ENCODE assay signal across 1 cellular context in genomic region chr1:247415423-247416361, GRCh38.
TF ChIP-seq lines count a peak whose summit lies in the region.

Gene NLRP3, plus strand, starts transcription at chr1:247416173. Its CDS starts 2,628 bp downstream, at chr1:247418801.

TF ChIP-seq in GM12878, 131 proteins besides CTCF, POLR2A, EP300 and RAD21 (continues in another document):
- TF ChIP-seq ZZZ3 (IDR thresholded peaks at IDR 0.05; ENCODE audit: control insufficient read depth, insufficient read length, low read depth) (no peak), IRF4 (IDR thresholded peaks at IDR 0.05; ENCODE audit: low read depth, low read length) (no peak), HCFC1 (IDR thresholded peaks at IDR 0.05; ENCODE audit: low read length) (no peak), FOXM1 (IDR thresholded peaks at IDR 0.05; ENCODE audit: low read depth, low read length) (no peak), BCL11A (IDR thresholded peaks at IDR 0.05; ENCODE audit: low read depth, low read length) (no peak), ESRRA (IDR thresholded peaks at IDR 0.05; ENCODE audit: low read length) (no peak), USF2 (IDR thresholded peaks at IDR 0.05; ENCODE audit: borderline replicate concordance, low read depth, low read length) (no peak), KLF5 (IDR thresholded peaks at IDR 0.05; ENCODE audit: partially characterized antibody) (no peak), ZBTB4 (CRISPR knock-in tag; IDR thresholded peaks at IDR 0.05) (no peak), ATF3 (IDR thresholded peaks at IDR 0.05; ENCODE audit: borderline replicate concordance, extremely low read depth, low read depth, low read length) (no peak), ELK1 (IDR thresholded peaks at IDR 0.05; ENCODE audit: low read depth, low read length) (no peak), RBBP5 (conservative IDR thresholded peaks at IDR 0.05) (no peak), SMC3 (IDR thresholded peaks at IDR 0.05; ENCODE audit: borderline replicate concordance, low read length) (no peak), HDAC2 (IDR thresholded peaks at IDR 0.05) (no peak), ZNF24 (IDR thresholded peaks at IDR 0.05) (no peak), ZNF207 (IDR thresholded peaks at IDR 0.05; ENCODE audit: borderline replicate concordance) (no peak), FOS (IDR thresholded peaks at IDR 0.05; ENCODE audit: borderline replicate concordance, extremely low read depth, insufficient read length) (no peak), EGR1 (IDR thresholded peaks at IDR 0.05; ENCODE audit: borderline replicate concordance in 1 of 2, low read depth in 2 of 2, low read length in 2 of 2) (no peak), EZH2 (IDR thresholded peaks at IDR 0.05; ENCODE audit: borderline replicate concordance, control insufficient read depth, low read depth, low read length) (no peak), CHD1 (IDR thresholded peaks at IDR 0.05; ENCODE audit: low read depth, low read length) (no peak), HDGF (IDR thresholded peaks at IDR 0.05) (no peak), RCOR1 (conservative IDR thresholded peaks at IDR 0.05; ENCODE audit: low read depth, low read length) (no peak), BRCA1 (IDR thresholded peaks at IDR 0.05; ENCODE audit: low read depth, low read length) (no peak), RB1 (IDR thresholded peaks at IDR 0.05; ENCODE audit: borderline replicate concordance) (no peak), JUND (IDR thresholded peaks at IDR 0.05; ENCODE audit: low read depth, low read length) (no peak), TAF1 (IDR thresholded peaks at IDR 0.05; ENCODE audit: borderline replicate concordance, low read depth, low read length) (no peak), WRNIP1 (IDR thresholded peaks at IDR 0.05; ENCODE audit: borderline replicate concordance, low read depth, low read length) (no peak), SRF (IDR thresholded peaks at IDR 0.05; ENCODE audit: low read depth in 2 of 2, low read length in 2 of 2) (no peak), HDAC6 (IDR thresholded peaks at IDR 0.05; ENCODE audit: unreplicated experiment) (no peak), ZBTB40 (IDR thresholded peaks at IDR 0.05; ENCODE audit: borderline replicate concordance) (no peak), DPF2 (IDR thresholded peaks at IDR 0.05) (peak; percentile 81), SMARCA5 (IDR thresholded peaks at IDR 0.05) (no peak), PKNOX1 (IDR thresholded peaks at IDR 0.05) (no peak), MYC (IDR thresholded peaks at IDR 0.05; ENCODE audit: insufficient read depth, insufficient read length, insufficient replicate concordance, low read length, severe bottlenecking) (no peak), SPI1 (IDR thresholded peaks at IDR 0.05; ENCODE audit: borderline replicate concordance, insufficient read depth, low read depth, low read length) (peak; percentile 86), CHD2 (IDR thresholded peaks at IDR 0.05; ENCODE audit: borderline replicate concordance, low read depth, low read length) (no peak)
- TF ChIP-seq, protein P1, sequence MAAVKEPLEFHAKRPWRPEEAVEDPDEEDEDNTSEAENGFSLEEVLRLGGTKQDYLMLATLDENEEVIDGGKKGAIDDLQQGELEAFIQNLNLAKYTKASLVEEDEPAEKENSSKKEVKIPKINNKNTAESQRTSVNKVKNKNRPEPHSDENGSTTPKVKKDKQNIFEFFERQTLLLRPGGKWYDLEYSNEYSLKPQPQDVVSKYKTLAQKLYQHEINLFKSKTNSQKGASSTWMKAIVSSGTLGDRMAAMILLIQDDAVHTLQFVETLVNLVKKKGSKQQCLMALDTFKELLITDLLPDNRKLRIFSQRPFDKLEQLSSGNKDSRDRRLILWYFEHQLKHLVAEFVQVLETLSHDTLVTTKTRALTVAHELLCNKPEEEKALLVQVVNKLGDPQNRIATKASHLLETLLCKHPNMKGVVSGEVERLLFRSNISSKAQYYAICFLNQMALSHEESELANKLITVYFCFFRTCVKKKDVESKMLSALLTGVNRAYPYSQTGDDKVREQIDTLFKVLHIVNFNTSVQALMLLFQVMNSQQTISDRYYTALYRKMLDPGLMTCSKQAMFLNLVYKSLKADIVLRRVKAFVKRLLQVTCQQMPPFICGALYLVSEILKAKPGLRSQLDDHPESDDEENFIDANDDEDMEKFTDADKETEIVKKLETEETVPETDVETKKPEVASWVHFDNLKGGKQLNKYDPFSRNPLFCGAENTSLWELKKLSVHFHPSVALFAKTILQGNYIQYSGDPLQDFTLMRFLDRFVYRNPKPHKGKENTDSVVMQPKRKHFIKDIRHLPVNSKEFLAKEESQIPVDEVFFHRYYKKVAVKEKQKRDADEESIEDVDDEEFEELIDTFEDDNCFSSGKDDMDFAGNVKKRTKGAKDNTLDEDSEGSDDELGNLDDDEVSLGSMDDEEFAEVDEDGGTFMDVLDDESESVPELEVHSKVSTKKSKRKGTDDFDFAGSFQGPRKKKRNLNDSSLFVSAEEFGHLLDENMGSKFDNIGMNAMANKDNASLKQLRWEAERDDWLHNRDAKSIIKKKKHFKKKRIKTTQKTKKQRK (IDR thresholded peaks at IDR 0.05; ENCODE audit: low read depth, low read length), result no peak
- TF ChIP-seq, protein P2, sequence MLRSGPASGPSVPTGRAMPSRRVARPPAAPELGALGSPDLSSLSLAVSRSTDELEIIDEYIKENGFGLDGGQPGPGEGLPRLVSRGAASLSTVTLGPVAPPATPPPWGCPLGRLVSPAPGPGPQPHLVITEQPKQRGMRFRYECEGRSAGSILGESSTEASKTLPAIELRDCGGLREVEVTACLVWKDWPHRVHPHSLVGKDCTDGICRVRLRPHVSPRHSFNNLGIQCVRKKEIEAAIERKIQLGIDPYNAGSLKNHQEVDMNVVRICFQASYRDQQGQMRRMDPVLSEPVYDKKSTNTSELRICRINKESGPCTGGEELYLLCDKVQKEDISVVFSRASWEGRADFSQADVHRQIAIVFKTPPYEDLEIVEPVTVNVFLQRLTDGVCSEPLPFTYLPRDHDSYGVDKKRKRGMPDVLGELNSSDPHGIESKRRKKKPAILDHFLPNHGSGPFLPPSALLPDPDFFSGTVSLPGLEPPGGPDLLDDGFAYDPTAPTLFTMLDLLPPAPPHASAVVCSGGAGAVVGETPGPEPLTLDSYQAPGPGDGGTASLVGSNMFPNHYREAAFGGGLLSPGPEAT (IDR thresholded peaks at IDR 0.05; ENCODE audit: low read depth), result peak; percentile 39; the same call in 1 of the 2 replicates
- TF ChIP-seq, protein P3, sequence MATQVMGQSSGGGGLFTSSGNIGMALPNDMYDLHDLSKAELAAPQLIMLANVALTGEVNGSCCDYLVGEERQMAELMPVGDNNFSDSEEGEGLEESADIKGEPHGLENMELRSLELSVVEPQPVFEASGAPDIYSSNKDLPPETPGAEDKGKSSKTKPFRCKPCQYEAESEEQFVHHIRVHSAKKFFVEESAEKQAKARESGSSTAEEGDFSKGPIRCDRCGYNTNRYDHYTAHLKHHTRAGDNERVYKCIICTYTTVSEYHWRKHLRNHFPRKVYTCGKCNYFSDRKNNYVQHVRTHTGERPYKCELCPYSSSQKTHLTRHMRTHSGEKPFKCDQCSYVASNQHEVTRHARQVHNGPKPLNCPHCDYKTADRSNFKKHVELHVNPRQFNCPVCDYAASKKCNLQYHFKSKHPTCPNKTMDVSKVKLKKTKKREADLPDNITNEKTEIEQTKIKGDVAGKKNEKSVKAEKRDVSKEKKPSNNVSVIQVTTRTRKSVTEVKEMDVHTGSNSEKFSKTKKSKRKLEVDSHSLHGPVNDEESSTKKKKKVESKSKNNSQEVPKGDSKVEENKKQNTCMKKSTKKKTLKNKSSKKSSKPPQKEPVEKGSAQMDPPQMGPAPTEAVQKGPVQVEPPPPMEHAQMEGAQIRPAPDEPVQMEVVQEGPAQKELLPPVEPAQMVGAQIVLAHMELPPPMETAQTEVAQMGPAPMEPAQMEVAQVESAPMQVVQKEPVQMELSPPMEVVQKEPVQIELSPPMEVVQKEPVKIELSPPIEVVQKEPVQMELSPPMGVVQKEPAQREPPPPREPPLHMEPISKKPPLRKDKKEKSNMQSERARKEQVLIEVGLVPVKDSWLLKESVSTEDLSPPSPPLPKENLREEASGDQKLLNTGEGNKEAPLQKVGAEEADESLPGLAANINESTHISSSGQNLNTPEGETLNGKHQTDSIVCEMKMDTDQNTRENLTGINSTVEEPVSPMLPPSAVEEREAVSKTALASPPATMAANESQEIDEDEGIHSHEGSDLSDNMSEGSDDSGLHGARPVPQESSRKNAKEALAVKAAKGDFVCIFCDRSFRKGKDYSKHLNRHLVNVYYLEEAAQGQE (IDR thresholded peaks at IDR 0.05; ENCODE audit: low read depth, low read length), result no peak
- TF ChIP-seq, protein P4, sequence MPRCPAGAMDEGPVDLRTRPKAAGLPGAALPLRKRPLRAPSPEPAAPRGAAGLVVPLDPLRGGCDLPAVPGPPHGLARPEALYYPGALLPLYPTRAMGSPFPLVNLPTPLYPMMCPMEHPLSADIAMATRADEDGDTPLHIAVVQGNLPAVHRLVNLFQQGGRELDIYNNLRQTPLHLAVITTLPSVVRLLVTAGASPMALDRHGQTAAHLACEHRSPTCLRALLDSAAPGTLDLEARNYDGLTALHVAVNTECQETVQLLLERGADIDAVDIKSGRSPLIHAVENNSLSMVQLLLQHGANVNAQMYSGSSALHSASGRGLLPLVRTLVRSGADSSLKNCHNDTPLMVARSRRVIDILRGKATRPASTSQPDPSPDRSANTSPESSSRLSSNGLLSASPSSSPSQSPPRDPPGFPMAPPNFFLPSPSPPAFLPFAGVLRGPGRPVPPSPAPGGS (IDR thresholded peaks at IDR 0.05; ENCODE audit: borderline replicate concordance, insufficient read depth, low read depth, low read length, poor library complexity, severe bottlenecking), result peak; percentile 42
